Comparison of ENCODE assay signal across 9 cellular contexts in the genomic region with DNA sequence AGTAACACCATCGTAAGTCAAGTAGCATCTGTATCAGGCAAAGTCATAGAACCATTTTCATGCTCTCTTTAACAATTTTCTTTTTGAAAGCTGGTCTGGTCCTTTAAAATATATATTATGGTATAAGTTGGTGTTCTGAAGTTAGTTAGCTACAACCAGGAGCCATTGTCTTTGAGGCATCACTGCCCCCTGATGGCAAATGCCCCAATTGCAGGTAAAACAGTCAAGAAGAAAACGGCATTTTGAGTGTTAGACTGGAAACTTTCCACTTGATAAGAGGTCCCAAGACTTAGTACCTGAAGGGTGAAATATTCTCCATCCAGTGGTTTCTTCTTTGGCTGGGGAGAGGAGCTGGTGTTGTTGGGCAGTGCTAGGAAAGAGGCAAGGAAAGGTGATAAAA. TPM values are rescaled to one million over a fixed set of nuclear protein-coding genes. Genes with fewer than 3 reads are reported as not detected.
DNase-seq lines count a peak whose midpoint lies in the region; TF ChIP-seq lines count a peak whose summit lies in the region.
"Had no signal": no experiment of that assay in that cellular context is flagged by ENCODE, and none has a peak within 500 bp of the region (broad histone marks: within the 10 kb centered on the region; RNA-seq: fewer than 3 reads in every experiment).

No MANE protein-coding gene starts in this region.

- H3K27me3 Mint-ChIP-seq in endothelial cell (ENCODE audit: unreplicated experiment): peaks cover 5% of the 10 kb centered on the region

- DNase-seq in activated CD4-positive, alpha-beta T cell treated with anti-CD3 and anti-CD28 coated beads for 24 hours (ENCODE audit: low read depth in 2 of 2): peak; percentile 25 to 37
- DNase-seq in activated CD4-positive, alpha-beta T cell treated with anti-CD3 and anti-CD28 coated beads for 1 hour: no peak
- peak; percentile 25 for DNase-seq in RPMI7951 (ENCODE audit: low read depth)
- no peak for DNase-seq in endothelial cell (ENCODE audit: low spot score)
- peak; percentile 37 for DNase-seq in stimulated activated CD8-positive, alpha-beta memory T cell treated with anti-CD3 and anti-CD28 coated beads, Interleukin-7, amount 100 ng/mL, for 24 hours (ENCODE audit: low read depth)
- no peak for DNase-seq in AG20443 (ENCODE audit: low spot score)
- no peak for DNase-seq in islet precursor cell
- no peak for DNase-seq in HCEC 1CT

- no peaks in the 10 kb centered on the region for H3K9me3 Mint-ChIP-seq in endothelial cell (ENCODE audit: unreplicated experiment)

- H3K36me3 Mint-ChIP-seq in endothelial cell (ENCODE audit: low read depth, unreplicated experiment): peaks cover 43% of the 10 kb centered on the region

- peak; percentile 89 for TF ChIP-seq CTCF in endothelial cell (IDR thresholded peaks at IDR 0.05; ENCODE audit: unreplicated experiment)

- peak overlapping the region; percentile 89 for H3K4me3 Mint-ChIP-seq in endothelial cell (ENCODE audit: unreplicated experiment)

- no peak overlapping the region for H3K27ac Mint-ChIP-seq in endothelial cell (ENCODE audit: unreplicated experiment)
- H3K27ac Mint-ChIP-seq: activated naive CD4-positive, alpha-beta T cell treated with anti-CD3 and anti-CD28 coated beads, Interleukin-2, amount 50 U/mL, for 72 hours had no signal

- H3K4me1 Mint-ChIP-seq in endothelial cell (ENCODE audit: unreplicated experiment): peaks cover 21% of the 10 kb centered on the region

RNA-seq across cellular contexts. Expression of gene TP53, which starts 14.1 kb away (rescaled TPM):
- 2.5 and 4.1 TPM in 2 replicates for total RNA-seq in RPMI7951 (2014; rRNA removed; shearing (Covaris generic))
- 95.5 TPM for total RNA-seq in endothelial cell (ENCODE audit: unreplicated experiment)

RNA-seq across cellular contexts. Expression of gene WRAP53, which starts 15.0 kb away (rescaled TPM):
- total RNA-seq in RPMI7951 (2014; rRNA removed; shearing (Covaris generic)): 22.5 and 25.7 TPM in 2 replicates
- 21.3 TPM for total RNA-seq in endothelial cell (ENCODE audit: unreplicated experiment)

RNA-seq across cellular contexts. Expression of gene ATP1B2, which starts 22.5 kb away (rescaled TPM):
- not detected in 2 replicates for total RNA-seq in RPMI7951 (2014; rRNA removed; shearing (Covaris generic))
- 10.4 TPM for total RNA-seq in endothelial cell (ENCODE audit: unreplicated experiment)

RNA-seq across cellular contexts. Expression of gene EFNB3, which starts 31.8 kb away (rescaled TPM):
- total RNA-seq in RPMI7951 (2014; rRNA removed; shearing (Covaris generic)): 0.84 and 1.3 TPM in 2 replicates
- total RNA-seq in endothelial cell (ENCODE audit: unreplicated experiment): 61.9 TPM
- total RNA-seq: activated naive CD4-positive, alpha-beta T cell treated with anti-CD3 and anti-CD28 coated beads, Interleukin-2, amount 50 U/mL, for 72 hours had no signal

RNA-seq across cellular contexts. Expression of gene SHBG, which starts 43.3 kb away (rescaled TPM):
- not detected in 2 replicates for total RNA-seq in RPMI7951 (2014; rRNA removed; shearing (Covaris generic))
- total RNA-seq in endothelial cell (ENCODE audit: unreplicated experiment): 0.95 TPM

Comparison
In these comparisons a context has a peak if more than half of its experiments do, and no peak if none do; other contexts are left out.
1. DNase-seq: peak in activated CD4-positive, alpha-beta T cell treated with anti-CD3 and anti-CD28 coated beads for 24 hours (2 of 2), RPMI7951 (single experiment) and stimulated activated CD8-positive, alpha-beta memory T cell treated with anti-CD3 and anti-CD28 coated beads, Interleukin-7, amount 100 ng/mL, for 24 hours (single experiment); none in activated CD4-positive, alpha-beta T cell treated with anti-CD3 and anti-CD28 coated beads for 1 hour (single experiment), endothelial cell (single experiment), AG20443 (single experiment), islet precursor cell (single experiment) and HCEC 1CT (single experiment).
2. RNA of gene TP53, which starts 14.1 kb away (total RNA-seq): 95.5 TPM in endothelial cell (single experiment); 2.5 to 4.1 TPM in RPMI7951; every median in the first group is over 10 times any median in the second.
3. RNA of gene ATP1B2, which starts 22.5 kb away (total RNA-seq): 10.4 TPM in endothelial cell (single experiment); not detected in RPMI7951; every median in the first group is over 10 times any median in the second.